9 cellular contexts compared by ENCODE assay signal in the genomic region with DNA sequence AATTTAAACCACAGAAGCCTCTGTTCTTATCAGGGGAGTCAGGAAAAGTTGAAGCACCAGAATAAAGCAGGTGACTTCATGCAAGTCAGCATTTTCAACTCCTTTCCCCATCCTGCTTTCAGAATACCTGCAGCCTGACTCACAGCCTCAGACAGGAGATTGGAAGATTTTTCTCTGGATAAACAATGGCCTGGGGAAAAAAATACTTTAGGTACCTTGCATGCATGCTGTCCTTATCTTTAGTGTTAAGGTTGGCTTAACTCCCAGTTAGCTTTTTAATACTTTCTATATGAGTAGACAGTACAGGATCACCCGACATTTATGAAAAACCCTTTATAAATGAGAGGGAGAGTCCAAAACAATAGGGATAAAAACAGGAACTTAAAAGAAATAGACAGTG. TPM values are rescaled to one million over a fixed set of nuclear protein-coding genes. Genes with fewer than 3 reads are reported as not detected.
DNase-seq lines count a peak whose midpoint lies in the region; ATAC-seq and TF ChIP-seq lines count a peak whose summit lies in the region.
"Had no signal": no experiment of that assay in that cellular context is flagged by ENCODE, and none has a peak within 500 bp of the region (broad histone marks: within the 10 kb centered on the region; RNA-seq: fewer than 3 reads in every experiment).

No MANE protein-coding gene starts in this region.

- H3K9me2 ChIP-seq in PC-3 (replicated peaks; ENCODE audit: low read length): no peaks in the 10 kb centered on the region

- no peak overlapping the region for H3K14ac ChIP-seq in trophoblast cell (ENCODE audit: low read length)

- POLR2A ChIA-PET in PC-3 (lab: Charles Lee; ENCODE audit: unreplicated experiment): no interaction called here

- H3K79me1 ChIP-seq in trophoblast cell (ENCODE audit: low read length): peaks cover 14% of the 10 kb centered on the region

- WGBS in trophoblast cell (ENCODE audit: extremely low coverage, insufficient coverage, insufficient read length): no CpG with 5 or more reads among the region's 1 CpG

- H3K9ac ChIP-seq in PC-3 (ENCODE audit: low read length) (no peak overlapping the region; the same call in 1 of the 2 replicates), trophoblast cell (ENCODE audit: low read length) (no peak overlapping the region)

- no peak overlapping the region for H2BK12ac ChIP-seq in trophoblast cell (ENCODE audit: low read length)

- no TSS peak for BruUV-seq in PC-3 (replicated peaks; lab: Mats Ljungman, UMichigan)

- H2AFZ ChIP-seq in PC-3 (ENCODE audit: low read length) (0 out of 2 replicates have a peak overlapping the region, but pooled peaks have one; percentile 29), trophoblast cell (ENCODE audit: insufficient read depth, low read length, poor library complexity) (no peak overlapping the region)

- H3F3A ChIP-seq in PC-3 (ENCODE audit: low read length, unreplicated experiment): peaks cover 14% of the 10 kb centered on the region

- H2BK120ac ChIP-seq in trophoblast cell (ENCODE audit: insufficient read depth, low read length, poor library complexity): no peak overlapping the region

- H3K23ac ChIP-seq in trophoblast cell (ENCODE audit: low read length): no peak overlapping the region

- H4K12ac ChIP-seq in trophoblast cell (ENCODE audit: low read depth, low read length): no peak overlapping the region

- no peaks in the 10 kb centered on the region for H3K9me3 ChIP-seq in PC-3 (ENCODE audit: low read length)
- peaks cover 6% of the 10 kb centered on the region for H3K9me3 ChIP-seq in trophoblast cell (ENCODE audit: insufficient read depth, low read depth, low read length)

- no peak overlapping the region for H4K91ac ChIP-seq in trophoblast cell (ENCODE audit: low read depth, low read length)

- peak overlapping the region; percentile 52 for H3K4me3 ChIP-seq in PC-3 (ENCODE audit: low read length)
- H3K4me3 ChIP-seq in trophoblast cell (ENCODE audit: low read depth, low read length): no peak overlapping the region

- no peak overlapping the region for H2AK5ac ChIP-seq in trophoblast cell (ENCODE audit: low read length)

- H3K4me2 ChIP-seq in PC-3 (ENCODE audit: low read length): peak overlapping the region; percentile 83
- peak overlapping the region; percentile 57 for H3K4me2 ChIP-seq in trophoblast cell (ENCODE audit: low read length)

- H3K27me3 ChIP-seq in PC-3 (ENCODE audit: low read length) (no peaks in the 10 kb centered on the region), trophoblast cell (ENCODE audit: insufficient read depth, low read length) (no peaks in the 10 kb centered on the region)

- H3K18ac ChIP-seq in trophoblast cell (ENCODE audit: low read length): no peak overlapping the region

- no peak for TF ChIP-seq CTCF in PC-3 (conservative IDR thresholded peaks at IDR 0.05; ENCODE audit: low read depth, low read length)

- H4K8ac ChIP-seq in trophoblast cell (ENCODE audit: low read depth, low read length): no peak overlapping the region

- H3K36me3 ChIP-seq in PC-3 (ENCODE audit: low read depth, low read length) (peaks cover 9% of the 10 kb centered on the region; the same call in 1 of the 2 replicates), trophoblast cell (ENCODE audit: control insufficient read depth in 1 of 2, insufficient read depth in 2 of 2, low read length in 2 of 2) (peaks cover 9 to 11% of the 10 kb centered on the region in 2 experiments)

- H3K4me1 ChIP-seq in PC-3 (ENCODE audit: insufficient read depth, low read length) (peaks cover 53% of the 10 kb centered on the region), trophoblast cell (ENCODE audit: control insufficient read depth in 1 of 2, insufficient read depth in 2 of 2, low read length in 2 of 2) (peaks cover 19 to 23% of the 10 kb centered on the region in 2 experiments)

- no peak overlapping the region for H2BK5ac ChIP-seq in trophoblast cell (ENCODE audit: low read depth, low read length, poor library complexity)

- DNase-seq in ELR (ENCODE audit: low read depth) (peak; percentile 95), PC-3 (peak; percentile 99), fibroblast of gingiva (ENCODE audit: low read depth) (peak; percentile 23), trophoblast cell (peak; percentile 80 to 98), DMS153 treated with DMSO at 0.1 percent for 48 hours (lab: John Stamatoyannopoulos, UW; ENCODE audit: unreplicated experiment) (no peak), NCI-H748 (lab: John Stamatoyannopoulos, UW; ENCODE audit: unreplicated experiment) (no peak), NCI-H146 (lab: John Stamatoyannopoulos, UW) (no peak)
- DNase-seq: NCI-H1105 treated with DMSO at 0.1 percent for 48 hours had no signal

- H3K4ac ChIP-seq in trophoblast cell (ENCODE audit: low read depth, low read length): no peak overlapping the region

- ATAC-seq in PC-3 (peak; percentile 79), HG03045 (IDR thresholded peaks at IDR 0.05; ENCODE audit: unreplicated experiment) (no peak)

- no peaks in the 10 kb centered on the region; the same call in 1 of the 2 replicates for H4K20me1 ChIP-seq in PC-3 (ENCODE audit: low read length)

- H3K79me2 ChIP-seq in PC-3 (ENCODE audit: low read length): peaks cover 64% of the 10 kb centered on the region
- H3K79me2 ChIP-seq in trophoblast cell (ENCODE audit: control insufficient read depth, insufficient read depth, low read length, poor library complexity): peaks cover 13% of the 10 kb centered on the region

- CTCF ChIA-PET in PC-3 (lab: Charles Lee): no interaction called here

- peak overlapping the region; percentile 81 for H3K27ac ChIP-seq in PC-3 (ENCODE audit: low read length)
- peak overlapping the region; percentile 94 for H3K27ac ChIP-seq in trophoblast cell (ENCODE audit: low read depth, low read length)

- intact Hi-C loops in PC-3 (cut with micrococcal nuclease): no loop called here

RNA-seq across cellular contexts. Expression of gene PAK2, which starts 53.6 kb away (rescaled TPM):
- total RNA-seq in PC-3 (2014; rRNA removed): 32.6 and 53.8 TPM in 2 replicates
- 38.4 and 40.0 TPM in 2 replicates for polyA plus RNA-seq in trophoblast cell (2013)

Comparison
In these comparisons a context has a peak if more than half of its experiments do, and no peak if none do; other contexts are left out.
1. DNase-seq: peak in ELR (single experiment), PC-3 (single experiment), fibroblast of gingiva (single experiment) and trophoblast cell (2 of 2); none in DMS153 treated with DMSO at 0.1 percent for 48 hours (single experiment), NCI-H748 (single experiment) and NCI-H146 (single experiment).